Comparison of ENCODE assay signal across 22 cellular contexts in genomic region chr5:58149750-58150149, GRCh38.
A peak's percentile ranks its signal among the peaks of the same experiment; 100 is the strongest.
DNase-seq lines count a peak whose midpoint lies in the region; ATAC-seq, FAIRE-seq and TF ChIP-seq lines count a peak whose summit lies in the region.
"Had no signal": no experiment of that assay in that cellular context is flagged by ENCODE, and none has a peak within 500 bp of the region (broad histone marks: within the 10 kb centered on the region; RNA-seq: fewer than 3 reads in every experiment).

No MANE protein-coding gene starts in this region.

- H3K27me3 Mint-ChIP-seq in MCF 10A (ENCODE audit: insufficient read depth, unreplicated experiment) (no peaks in the 10 kb centered on the region), astrocyte (ENCODE audit: low read depth, unreplicated experiment) (no peaks in the 10 kb centered on the region)
- H3K27me3 Mint-ChIP-seq: B cell had no signal

- CTCF ChIA-PET in mammary epithelial cell (lab: Charles Lee; ENCODE audit: low non-redundant PET), result no interaction called here
- CTCF ChIA-PET in MCF 10A (lab: Yijun Ruan, JAX), result interaction anchor here (0.6 to 1.6 kb wide), 3 partner anchors 9 to 311 kb away, joined by 3 to 5 read pairs (median 4); no protein-coding TSS in a partner anchor

- H4K20me1 ChIP-seq in mammary epithelial cell (ENCODE audit: insufficient read depth, low read length), result no peaks in the 10 kb centered on the region
- H4K20me1 ChIP-seq in astrocyte (ENCODE audit: insufficient read depth, low read length), result no peaks in the 10 kb centered on the region

- no peaks in the 10 kb centered on the region for H3K36me3 Mint-ChIP-seq in MCF 10A (ENCODE audit: insufficient read depth, unreplicated experiment)
- no peaks in the 10 kb centered on the region for H3K36me3 Mint-ChIP-seq in astrocyte (ENCODE audit: low read depth, unreplicated experiment)
- H3K36me3 Mint-ChIP-seq: IgD-negative memory B cell had no signal

- H3K4me1 ChIP-seq in mammary epithelial cell (ENCODE audit: insufficient read depth, low read length) (peaks cover 10% of the 10 kb centered on the region), astrocyte (ENCODE audit: insufficient read depth, low read length) (no peaks in the 10 kb centered on the region), lower lobe of right lung (no peaks in the 10 kb centered on the region), mucosa of descending colon (ENCODE audit: low read depth) (no peaks in the 10 kb centered on the region)
- H3K4me1 ChIP-seq: HAP-1 had no signal

- no peaks in the 10 kb centered on the region for H3K79me2 ChIP-seq in mammary epithelial cell (ENCODE audit: insufficient read depth, low read length)
- no peaks in the 10 kb centered on the region for H3K79me2 ChIP-seq in astrocyte (ENCODE audit: insufficient read depth, low read length)

- H3K9me3 Mint-ChIP-seq in MCF 10A (ENCODE audit: unreplicated experiment), result no peaks in the 10 kb centered on the region
- H3K9me3 Mint-ChIP-seq in astrocyte (ENCODE audit: unreplicated experiment), result no peaks in the 10 kb centered on the region

- dilution Hi-C loops in mammary epithelial cell (cut with HindIII; ENCODE audit: low sequenced_read_pairs), result no loop called here

- H3K36me3 ChIP-seq in mammary epithelial cell (ENCODE audit: insufficient read depth, low read length) (no peaks in the 10 kb centered on the region), astrocyte (ENCODE audit: insufficient read depth, low read length) (no peaks in the 10 kb centered on the region), lower lobe of right lung (no peaks in the 10 kb centered on the region), mucosa of descending colon (ENCODE audit: low read depth) (no peaks in the 10 kb centered on the region)
- H3K36me3 ChIP-seq: HAP-1 had no signal

- H3K27ac Mint-ChIP-seq in MCF 10A (ENCODE audit: low read depth, unreplicated experiment), result no peak overlapping the region
- H3K27ac Mint-ChIP-seq in astrocyte (ENCODE audit: unreplicated experiment), result no peak overlapping the region
- H3K27ac Mint-ChIP-seq: B cell, IgD-negative memory B cell had no signal

- TF ChIP-seq POLR2A in GM18505 (IDR thresholded peaks at IDR 0.05; ENCODE audit: borderline replicate concordance, extremely low read depth, insufficient read depth, insufficient read length), result no peak

- H3K4me3 Mint-ChIP-seq in MCF 10A (ENCODE audit: unreplicated experiment) (no peak overlapping the region), astrocyte (ENCODE audit: unreplicated experiment) (no peak overlapping the region)
- H3K4me3 Mint-ChIP-seq: B cell, IgD-negative memory B cell had no signal

- no peak overlapping the region for H3K9ac ChIP-seq in mammary epithelial cell (ENCODE audit: insufficient read depth, low read length)
- no peak overlapping the region for H3K9ac ChIP-seq in astrocyte (ENCODE audit: low read length)
- H3K9ac ChIP-seq: GM23248 had no signal

- intact Hi-C loops in mammary epithelial cell (cut with micrococcal nuclease) (no loop called here), MCF 10A (cut with micrococcal nuclease) (no loop called here), lower lobe of right lung (cut with DNase I) (no loop called here), mucosa of descending colon (cut with DNase I, micrococcal nuclease) (no loop called here)

- no peak for TF ChIP-seq CTCF in mammary epithelial cell (conservative IDR thresholded peaks at IDR 0.05 in 1 of 2, IDR thresholded peaks at IDR 0.05 in 1 of 2; ENCODE audit: extremely low read depth in 1 of 2, insufficient read depth in 1 of 2, low read depth in 1 of 2, low read length in 2 of 2)
- no peak for TF ChIP-seq CTCF in MCF 10A (IDR thresholded peaks at IDR 0.05; ENCODE audit: unreplicated experiment)
- TF ChIP-seq CTCF in astrocyte (IDR thresholded peaks at IDR 0.05; ENCODE audit: insufficient read depth, low read depth, low read length), result no peak
- no peak for TF ChIP-seq CTCF in lower lobe of right lung (IDR thresholded peaks at IDR 0.05)
- TF ChIP-seq CTCF in mucosa of descending colon (IDR thresholded peaks at IDR 0.05), result no peak

- H2AFZ ChIP-seq in mammary epithelial cell (ENCODE audit: low read depth, low read length) (no peak overlapping the region), astrocyte (ENCODE audit: low read depth, low read length) (no peak overlapping the region)
- H2AFZ ChIP-seq: GM23248, PC-9 had no signal

- WGBS in mammary epithelial cell (ENCODE audit: low coverage, missing lambda C conversion rate), result 72% methylated on average over 4 of the region's 4 CpGs

- POLR2A ChIA-PET in MCF 10A (lab: Yijun Ruan, JAX), result interaction anchor here (0.7 to 1.7 kb wide), 3 partner anchors 38 to 324 kb away, joined by 3 to 4 read pairs (median 3); no protein-coding TSS in a partner anchor

- BruUV-seq in mammary epithelial cell (replicated peaks; lab: Mats Ljungman, UMichigan), result no TSS peak
- BruUV-seq in MCF 10A (replicated peaks; lab: Mats Ljungman, UMichigan), result no TSS peak

- H3K27ac ChIP-seq in mammary epithelial cell (ENCODE audit: insufficient read depth, low read depth, low read length), result peak overlapping the region; percentile 25
- H3K27ac ChIP-seq in astrocyte (ENCODE audit: low read depth, low read length), result no peak overlapping the region
- H3K27ac ChIP-seq in lower lobe of right lung, result no peak overlapping the region
- H3K27ac ChIP-seq: 22Rv1, GM23248, HL-60, PC-9 had no signal

- FAIRE-seq in astrocyte (lab: Jason Lieb, UNC), result no peak
- FAIRE-seq: HTR-8/SVneo had no signal

- H3K4me2 ChIP-seq in mammary epithelial cell (ENCODE audit: insufficient read depth, low read depth, low read length), result no peak overlapping the region
- no peak overlapping the region for H3K4me2 ChIP-seq in astrocyte (ENCODE audit: low read length)
- H3K4me2 ChIP-seq: PC-9 had no signal

- H3K4me1 Mint-ChIP-seq in MCF 10A (ENCODE audit: insufficient read depth, unreplicated experiment), result peaks cover 7% of the 10 kb centered on the region
- H3K4me1 Mint-ChIP-seq in astrocyte (ENCODE audit: low read depth, unreplicated experiment), result peaks cover 7% of the 10 kb centered on the region
- H3K4me1 Mint-ChIP-seq: B cell had no signal

- H3K27me3 ChIP-seq in mammary epithelial cell (ENCODE audit: insufficient read depth, low read length), result no peaks in the 10 kb centered on the region
- no peaks in the 10 kb centered on the region for H3K27me3 ChIP-seq in astrocyte (ENCODE audit: insufficient read depth, low read length)
- no peaks in the 10 kb centered on the region for H3K27me3 ChIP-seq in lower lobe of right lung (ENCODE audit: low read depth)

- no peaks in the 10 kb centered on the region for H3K9me3 ChIP-seq in mammary epithelial cell (replicated peaks; ENCODE audit: insufficient read depth, low read length)
- no peaks in the 10 kb centered on the region for H3K9me3 ChIP-seq in astrocyte (ENCODE audit: insufficient read depth, low read depth, low read length)
- H3K9me3 ChIP-seq in lower lobe of right lung, result no peaks in the 10 kb centered on the region
- H3K9me3 ChIP-seq in mucosa of descending colon, result no peaks in the 10 kb centered on the region
- H3K9me3 ChIP-seq: HAP-1 had no signal

- DNase-seq in mammary epithelial cell (peak; percentile 75), MCF 10A (ENCODE audit: unreplicated experiment) (no peak), astrocyte (ENCODE audit: low read depth) (peak; percentile 19), lower lobe of right lung (no peak), mucosa of descending colon (no peak), superior temporal gyrus (ENCODE audit: extremely low spot score) (no peak), NCI-H2196 treated with DMSO at 0.1 percent for 48 hours (lab: John Stamatoyannopoulos, UW; ENCODE audit: unreplicated experiment) (no peak)
- DNase-seq: COR-L47, GDM1, Kasumi-1, NCI-H1105 treated with DMSO at 0.1 percent for 48 hours, NCI-H1694, NCI-H2081 treated with DMSO at 0.1 percent for 48 hours had no signal

- ATAC-seq in lower lobe of right lung (peak; percentile 86), GM18505 (IDR thresholded peaks at IDR 0.05; ENCODE audit: unreplicated experiment) (no peak), mucosa of descending colon (no peak)

- in situ Hi-C loops in mammary epithelial cell (cut with MboI; ENCODE audit: low sequenced_read_pairs in 2 of 2), result no loop called here

- H3K4me3 ChIP-seq in mammary epithelial cell (replicated peaks in 1 of 3; ENCODE audit: insufficient read depth in 1 of 3, low read depth in 2 of 3, low read length in 3 of 3), result no peak overlapping the region
- H3K4me3 ChIP-seq in astrocyte (ENCODE audit: insufficient read depth, low read depth, low read length), result no peak overlapping the region
- no peak overlapping the region for H3K4me3 ChIP-seq in lower lobe of right lung
- no peak overlapping the region for H3K4me3 ChIP-seq in mucosa of descending colon
- H3K4me3 ChIP-seq: GM23248, HAP-1, PC-9 had no signal

Comparison
In these comparisons a context has a peak if more than half of its experiments do, and no peak if none do; other contexts are left out.
1. DNase-seq: peak in mammary epithelial cell (single experiment) and astrocyte (single experiment); none in MCF 10A (single experiment), lower lobe of right lung (single experiment), mucosa of descending colon (0 of 3), superior temporal gyrus (single experiment) and NCI-H2196 treated with DMSO at 0.1 percent for 48 hours (single experiment).
2. ATAC-seq: peak in lower lobe of right lung (2 of 2); none in GM18505 (single experiment) and mucosa of descending colon (single experiment).